13 cellular contexts compared by ENCODE assay signal in genomic region chr10:74079028-74079913, GRCh38.
DNase-seq lines count a peak whose midpoint lies in the region; ATAC-seq, FAIRE-seq and TF ChIP-seq lines count a peak whose summit lies in the region.
"Had no signal": no experiment of that assay in that cellular context is flagged by ENCODE, and none has a peak within 500 bp of the region (broad histone marks: within the 10 kb centered on the region; RNA-seq: fewer than 3 reads in every experiment).

No MANE protein-coding gene starts in this region.

- POLR2A ChIA-PET in CD4-positive, alpha-beta memory T cell (lab: Charles Lee; ENCODE audit: partially characterized antibody): interaction anchor here (1.9 to 3.6 kb wide), 2 partner anchors 87 to 192 kb away, joined by 6 to 21 read pairs; no protein-coding TSS in a partner anchor

- intact Hi-C loops in CD4-positive, alpha-beta memory T cell (cut with micrococcal nuclease): no loop called here

- peak in 1 of 2 donors; percentile 53 for ATAC-seq in natural killer cell treated with Interleukin-12 subunit alpha and Interleukin-12 subunit beta and Interleukin-15 and Interleukin-18, amount 100 ng/mL, for 72 hours
- ATAC-seq in esophagus mucosa: no peak
- ATAC-seq in GM18511 (IDR thresholded peaks at IDR 0.05; ENCODE audit: unreplicated experiment): no peak
- ATAC-seq: body of pancreas had no signal

- CTCF ChIA-PET in CD4-positive, alpha-beta memory T cell (lab: Charles Lee; ENCODE audit: partially characterized antibody): interaction anchor here (1.6 to 7.0 kb wide), 8 partner anchors 13 to 192 kb away, joined by 4 to 150 read pairs (median 19); no protein-coding TSS in a partner anchor

- peaks cover 17% of the 10 kb centered on the region for H3K4me1 ChIP-seq in CD4-positive, alpha-beta memory T cell (ENCODE audit: insufficient read depth, low read length)
- H3K4me1 ChIP-seq: body of pancreas had no signal

- H3K27me3 ChIP-seq in CD4-positive, alpha-beta memory T cell (ENCODE audit: insufficient read depth, low read length): no peaks in the 10 kb centered on the region
- no peaks in the 10 kb centered on the region for H3K27me3 ChIP-seq in brain microvascular endothelial cell (replicated peaks)
- H3K27me3 ChIP-seq: body of pancreas, suprapubic skin had no signal

- no peak for DNase-seq in CD4-positive, alpha-beta memory T cell
- DNase-seq in LHCN-M2 (ENCODE audit: low read depth) (peak; percentile 50), brain microvascular endothelial cell (no peak), D721Med (ENCODE audit: insufficient read length, low spot score) (no peak), mucosa of gallbladder (ENCODE audit: low spot score) (no peak)
- no peak for DNase-seq in natural killer cell treated with Interleukin-12 subunit alpha and Interleukin-12 subunit beta and Interleukin-15 and Interleukin-18, amount 100 ng/mL, for 72 hours (ENCODE audit: low spot score)
- DNase-seq: activated CD4-positive, alpha-beta T cell treated with anti-CD3 and anti-CD28 coated beads, Interleukin-2, amount 50 U/mL, for 48 hours; body of pancreas; Caco-2; NCI-H1436 treated with DMSO at 0.1 percent for 48 hours had no signal

- H3K9me3 Mint-ChIP-seq in CD4-positive, alpha-beta memory T cell: no peaks in the 10 kb centered on the region
- H3K9me3 Mint-ChIP-seq in natural killer cell treated with Interleukin-12 subunit alpha and Interleukin-12 subunit beta and Interleukin-15 and Interleukin-18, amount 100 ng/mL, for 72 hours: no peaks in the 10 kb centered on the region

- no peak overlapping the region for H3K27ac ChIP-seq in CD4-positive, alpha-beta memory T cell (ENCODE audit: low read depth, low read length)
- peak overlapping the region; percentile 57 for H3K27ac ChIP-seq in brain microvascular endothelial cell
- H3K27ac ChIP-seq: body of pancreas, suprapubic skin had no signal

- H3K4me3 ChIP-seq in CD4-positive, alpha-beta memory T cell (ENCODE audit: low read length in 2 of 2): no peak overlapping the region
- H3K4me3 ChIP-seq in brain microvascular endothelial cell (ENCODE audit: low read depth, low read length): no peak overlapping the region
- H3K4me3 ChIP-seq: body of pancreas, suprapubic skin had no signal

- TF ChIP-seq CTCF in brain microvascular endothelial cell (IDR thresholded peaks at IDR 0.05; ENCODE audit: low read depth, low read length, missing control alignments) (no peak), D721Med (IDR thresholded peaks at IDR 0.05; ENCODE audit: insufficient read depth, missing control alignments) (no peak)

- peaks cover 36 to 43% of the 10 kb centered on the region in 2 donors for H3K36me3 Mint-ChIP-seq in CD4-positive, alpha-beta memory T cell
- peaks cover 11% of the 10 kb centered on the region for H3K36me3 Mint-ChIP-seq in natural killer cell treated with Interleukin-12 subunit alpha and Interleukin-12 subunit beta and Interleukin-15 and Interleukin-18, amount 100 ng/mL, for 72 hours

- peaks cover 21 to 57% (median 36%) of the 10 kb centered on the region in 4 donors for H3K4me1 Mint-ChIP-seq in CD4-positive, alpha-beta memory T cell
- H3K4me1 Mint-ChIP-seq in natural killer cell treated with Interleukin-12 subunit alpha and Interleukin-12 subunit beta and Interleukin-15 and Interleukin-18, amount 100 ng/mL, for 72 hours (ENCODE audit: low read depth in 2 of 2): peaks cover 58 to 65% of the 10 kb centered on the region in 2 donors

- H3K4me3 Mint-ChIP-seq in CD4-positive, alpha-beta memory T cell: peak overlapping the region in 1 of 8 donors; percentile 49
- peak overlapping the region; percentile 82 for H3K4me3 Mint-ChIP-seq in natural killer cell treated with Interleukin-12 subunit alpha and Interleukin-12 subunit beta and Interleukin-15 and Interleukin-18, amount 100 ng/mL, for 72 hours

- in situ Hi-C loops in brain microvascular endothelial cell (cut with HindIII; ENCODE audit: low pct_ligation_motif_present, low sequenced_read_pairs): no loop called here

- peaks cover 22% of the 10 kb centered on the region for H3K36me3 ChIP-seq in CD4-positive, alpha-beta memory T cell (ENCODE audit: insufficient read depth, low read length)
- peaks cover 43% of the 10 kb centered on the region for H3K36me3 ChIP-seq in brain microvascular endothelial cell (replicated peaks)

- H3K9me3 ChIP-seq in CD4-positive, alpha-beta memory T cell (ENCODE audit: control insufficient read depth in 1 of 2, low read length in 2 of 2): no peaks in the 10 kb centered on the region
- H3K9me3 ChIP-seq: body of pancreas, Caco-2, suprapubic skin had no signal

- no peak for FAIRE-seq in D721Med (lab: Jason Lieb, UNC)

- H3K27ac Mint-ChIP-seq in CD4-positive, alpha-beta memory T cell: peak overlapping the region in 4 of 7 donors; percentile 14 to 80 (median 56)
- H3K27ac Mint-ChIP-seq in natural killer cell treated with Interleukin-12 subunit alpha and Interleukin-12 subunit beta and Interleukin-15 and Interleukin-18, amount 100 ng/mL, for 72 hours: peak overlapping the region; percentile 97 to 99

- no peaks in the 10 kb centered on the region for H3K27me3 Mint-ChIP-seq in CD4-positive, alpha-beta memory T cell
- no peaks in the 10 kb centered on the region for H3K27me3 Mint-ChIP-seq in natural killer cell treated with Interleukin-12 subunit alpha and Interleukin-12 subunit beta and Interleukin-15 and Interleukin-18, amount 100 ng/mL, for 72 hours
